In the genomic region with DNA sequence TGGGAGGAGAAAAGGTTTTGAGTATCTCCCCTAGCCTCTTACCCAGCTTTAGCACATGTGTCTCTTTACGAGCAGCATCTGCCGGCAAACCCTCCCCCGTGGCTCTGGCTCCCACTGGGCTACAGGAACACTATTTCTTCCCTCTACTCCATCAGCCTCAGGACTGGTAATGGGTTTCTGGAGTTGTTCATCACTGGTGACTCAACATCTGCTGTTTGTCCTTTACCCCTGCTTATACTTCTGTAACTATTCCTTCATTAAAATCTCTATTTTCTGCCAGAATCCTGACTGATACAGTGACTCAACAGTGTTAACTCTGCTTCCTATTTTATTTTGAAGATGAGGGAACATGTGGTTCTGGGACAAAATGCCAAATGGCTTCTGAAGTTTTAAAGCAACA, we compare ENCODE assay signal across 16 cellular contexts.
DNase-seq lines count a peak whose midpoint lies in the region; ATAC-seq, FAIRE-seq and TF ChIP-seq lines count a peak whose summit lies in the region.
"Had no signal": no experiment of that assay in that cellular context is flagged by ENCODE, and none has a peak within 500 bp of the region (broad histone marks: within the 10 kb centered on the region; RNA-seq: fewer than 3 reads in every experiment).

No MANE protein-coding gene starts in this region.

- intact Hi-C loops in sciatic nerve (cut with DNase I) = no loop called here
- intact Hi-C loops in transverse colon (cut with DNase I; ENCODE audit: low total_unique reads) = no loop called here

- H3K4me1 ChIP-seq in transverse colon = no peaks in the 10 kb centered on the region
- H3K4me1 ChIP-seq: breast epithelium had no signal

- no peaks in the 10 kb centered on the region for H3K4me1 Mint-ChIP-seq in activated T-helper 17 cell treated with anti-CD3 and anti-CD28 coated beads, Interleukin-2, amount 50 U/mL, for 72 hours

- H3K27ac Mint-ChIP-seq in activated T-helper 17 cell treated with anti-CD3 and anti-CD28 coated beads, Interleukin-2, amount 50 U/mL, for 72 hours = no peak overlapping the region
- H3K27ac Mint-ChIP-seq: activated T-helper 1 cell treated with anti-CD3 and anti-CD28 coated beads, Interleukin-12 subunit alpha, Interleukin-12 subunit beta, Interleukin-2, Interleukin-4 antibody, amounts not matched to agents 30 ng/mL and 10 ng/mL and 1 ng/mL, durations not matched to agents 14 hours and 24 hours and 36 hours had no signal

- peaks cover 5% of the 10 kb centered on the region for H3K9me3 Mint-ChIP-seq in activated T-helper 17 cell treated with anti-CD3 and anti-CD28 coated beads, Interleukin-2, amount 50 U/mL, for 72 hours
- H3K9me3 Mint-ChIP-seq: activated T-helper 1 cell treated with anti-CD3 and anti-CD28 coated beads, Interleukin-12 subunit alpha, Interleukin-12 subunit beta, Interleukin-2, Interleukin-4 antibody, amounts not matched to agents 30 ng/mL and 10 ng/mL and 1 ng/mL, durations not matched to agents 14 hours and 24 hours and 36 hours had no signal

- H3K36me3 ChIP-seq in transverse colon = no peaks in the 10 kb centered on the region
- H3K36me3 ChIP-seq: breast epithelium, thoracic aorta had no signal

- WGBS in transverse colon (ENCODE audit: low coverage in 1 of 2), 2 donors = 82 to 90% methylated on average over 3 of the region's 3 CpGs

- no peak overlapping the region for H3K27ac ChIP-seq in transverse colon
- H3K27ac ChIP-seq: HL-60, thoracic aorta had no signal

- no peak for TF ChIP-seq POLR2A in transverse colon (IDR thresholded peaks at IDR 0.05)

- H3K27me3 ChIP-seq in transverse colon = no peaks in the 10 kb centered on the region
- H3K27me3 ChIP-seq: breast epithelium had no signal

- no peak for FAIRE-seq in HTR-8/SVneo (lab: Jason Lieb, UNC)
- FAIRE-seq: endothelial cell of umbilical vein had no signal

- no peaks in the 10 kb centered on the region for H3K36me3 Mint-ChIP-seq in activated T-helper 17 cell treated with anti-CD3 and anti-CD28 coated beads, Interleukin-2, amount 50 U/mL, for 72 hours (ENCODE audit: low read depth)

- H3K4me3 Mint-ChIP-seq in activated T-helper 17 cell treated with anti-CD3 and anti-CD28 coated beads, Interleukin-2, amount 50 U/mL, for 72 hours = no peak overlapping the region
- H3K4me3 Mint-ChIP-seq: activated T-helper 1 cell treated with anti-CD3 and anti-CD28 coated beads, Interleukin-12 subunit alpha, Interleukin-12 subunit beta, Interleukin-2, Interleukin-4 antibody, amounts not matched to agents 30 ng/mL and 10 ng/mL and 1 ng/mL, durations not matched to agents 14 hours and 24 hours and 36 hours had no signal

- peaks cover 3% of the 10 kb centered on the region for H3K27me3 Mint-ChIP-seq in activated T-helper 17 cell treated with anti-CD3 and anti-CD28 coated beads, Interleukin-2, amount 50 U/mL, for 72 hours

- in situ Hi-C loops in transverse colon (cut with MboI; ENCODE audit: low pct_ligation_motif_present in 1 of 4, low pct_unique_long_range_greater_than_20kb in 1 of 4, low sequenced_read_pairs in 3 of 4) = no loop called here

- DNase-seq in GM04503 (ENCODE audit: low read depth) = peak; percentile 86
- peak; percentile 52 for DNase-seq in astrocyte of the hippocampus (ENCODE audit: low read depth, low spot score)
- peak; percentile 58 for DNase-seq in islet precursor cell
- DNase-seq in superior temporal gyrus (ENCODE audit: extremely low spot score) = peak; percentile 57
- DNase-seq in HTR-8/SVneo (ENCODE audit: insufficient read length, low spot score) = no peak
- DNase-seq in sciatic nerve (ENCODE audit: low spot score) = no peak
- no peak for DNase-seq in transverse colon
- DNase-seq: activated CD4-positive, alpha-beta T cell treated with anti-CD3 and anti-CD28 coated beads for 48 hours; NCI-H345 had no signal

- ATAC-seq in activated T-helper 17 cell treated with anti-CD3 and anti-CD28 coated beads, Interleukin-2, amount 50 U/mL, for 72 hours (replicated peaks) = no peak
- no peak for ATAC-seq in sciatic nerve
- ATAC-seq: Panc1 had no signal

- no peak overlapping the region for H3K4me3 ChIP-seq in transverse colon
- H3K4me3 ChIP-seq: breast epithelium, thoracic aorta had no signal

- no peaks in the 10 kb centered on the region for H3K9me3 ChIP-seq in transverse colon
- H3K9me3 ChIP-seq: breast epithelium, thoracic aorta had no signal

- TF ChIP-seq CTCF in transverse colon (IDR thresholded peaks at IDR 0.05) = no peak

- no peak for TF ChIP-seq EP300 in transverse colon (IDR thresholded peaks at IDR 0.05; ENCODE audit: low read depth)

Comparison
In these comparisons a context has a peak if more than half of its experiments do, and no peak if none do; other contexts are left out.
1. DNase-seq: peak in GM04503 (single experiment), astrocyte of the hippocampus (single experiment), islet precursor cell (single experiment) and superior temporal gyrus (single experiment); none in HTR-8/SVneo (single experiment), sciatic nerve (single experiment) and transverse colon (single experiment).